Comparison of ENCODE assay signal across 1 cellular context in genomic region chr6:28940859-28941680, GRCh38.
TF ChIP-seq lines count a peak whose summit lies in the region.

No MANE protein-coding gene starts in this region.

TF ChIP-seq in HepG2, 621 proteins besides CTCF, POLR2A, EP300 and RAD21 (continued from another document and continues in another):
- TF ChIP-seq ZBTB40 (IDR thresholded peaks at IDR 0.05), result no peak
- TF ChIP-seq ZBTB40 (CRISPR knock-in tag; IDR thresholded peaks at IDR 0.05), result no peak; the same call in 1 of the 2 replicates
- TF ChIP-seq ZNF777 (CRISPR knock-in tag; IDR thresholded peaks at IDR 0.05), result no peak
- TF ChIP-seq ATF3 (CRISPR knock-in tag; IDR thresholded peaks at IDR 0.05), result no peak
- TF ChIP-seq ZNF672 (CRISPR knock-in tag; IDR thresholded peaks at IDR 0.05), result no peak
- TF ChIP-seq RBM22 (optimal IDR thresholded peaks at IDR 0.05; ENCODE audit: low read length), result peak; percentile 95
- 0 out of 2 replicates have a peak, but pooled peaks have one; percentile 39 for TF ChIP-seq HOMEZ (CRISPR knock-in tag; IDR thresholded peaks at IDR 0.05; ENCODE audit: low read depth)
- no peak for TF ChIP-seq POLR2G (IDR thresholded peaks at IDR 0.05; ENCODE audit: low read depth, low read length)
- no peak for TF ChIP-seq ZFP36 (IDR thresholded peaks at IDR 0.05; ENCODE audit: borderline replicate concordance, low read depth, low read length, partially characterized antibody)
- no peak for TF ChIP-seq ZFP90 (CRISPR knock-in tag; IDR thresholded peaks at IDR 0.05; ENCODE audit: borderline replicate concordance)
- TF ChIP-seq RFX3 (CRISPR knock-in tag; IDR thresholded peaks at IDR 0.05), result no peak
- peak; percentile 67; the same call in 1 of the 2 replicates for TF ChIP-seq ZNF232 (CRISPR knock-in tag; IDR thresholded peaks at IDR 0.05; ENCODE audit: borderline replicate concordance)
- TF ChIP-seq CEBPG (CRISPR knock-in tag; IDR thresholded peaks at IDR 0.05), result peak; percentile 35; the same call in 1 of the 2 replicates
- no peak for TF ChIP-seq GPBP1L1 (CRISPR knock-in tag; IDR thresholded peaks at IDR 0.05)
- no peak for TF ChIP-seq ZNF33B (CRISPR knock-in tag; IDR thresholded peaks at IDR 0.05)
- peak; percentile 44 for TF ChIP-seq MED1 (CRISPR knock-in tag; IDR thresholded peaks at IDR 0.05)
- TF ChIP-seq CBFB (CRISPR knock-in tag; IDR thresholded peaks at IDR 0.05), result no peak
- peak; percentile 55 for TF ChIP-seq RXRB (CRISPR knock-in tag; IDR thresholded peaks at IDR 0.05; ENCODE audit: borderline replicate concordance)
- no peak for TF ChIP-seq SATB2 (CRISPR knock-in tag; IDR thresholded peaks at IDR 0.05)
- TF ChIP-seq NFE2L2 (IDR thresholded peaks at IDR 0.05; ENCODE audit: low read length), result no peak
- TF ChIP-seq KLF13 (CRISPR knock-in tag; IDR thresholded peaks at IDR 0.05), result no peak
- no peak for TF ChIP-seq ZNF704 (CRISPR knock-in tag; IDR thresholded peaks at IDR 0.05; ENCODE audit: borderline replicate concordance)
- TF ChIP-seq ZNF383 (CRISPR knock-in tag; IDR thresholded peaks at IDR 0.05; ENCODE audit: borderline replicate concordance), result no peak
- TF ChIP-seq ZNF766 (CRISPR knock-in tag; IDR thresholded peaks at IDR 0.05; ENCODE audit: borderline replicate concordance), result no peak
- TF ChIP-seq TRIM24 (CRISPR knock-in tag; IDR thresholded peaks at IDR 0.05), result no peak
- no peak for TF ChIP-seq HNRNPK (IDR thresholded peaks at IDR 0.05; ENCODE audit: low read depth, low read length, poor library complexity, severe bottlenecking)
- TF ChIP-seq AKAP8 (CRISPR knock-in tag; IDR thresholded peaks at IDR 0.05), result 0 out of 2 replicates have a peak, but pooled peaks have one; percentile 32
- no peak for TF ChIP-seq FIP1L1 (IDR thresholded peaks at IDR 0.05; ENCODE audit: borderline replicate concordance, insufficient read depth, low read depth, low read length)
- TF ChIP-seq MAFF (IDR thresholded peaks at IDR 0.05; ENCODE audit: low read depth, low read length), result no peak
- no peak for TF ChIP-seq FOXK2 (IDR thresholded peaks at IDR 0.05)
- TF ChIP-seq NFAT5 (CRISPR knock-in tag; IDR thresholded peaks at IDR 0.05), result no peak
- TF ChIP-seq MED8 (CRISPR knock-in tag; IDR thresholded peaks at IDR 0.05; ENCODE audit: insufficient replicate concordance), result no peak
- TF ChIP-seq HDAC2 (CRISPR knock-in tag; IDR thresholded peaks at IDR 0.05), result 0 out of 2 replicates have a peak, but pooled peaks have one; percentile 15
- TF ChIP-seq ZNF660 (CRISPR knock-in tag; IDR thresholded peaks at IDR 0.05; ENCODE audit: borderline replicate concordance, low read depth), result no peak
- TF ChIP-seq ZNF746 (CRISPR knock-in tag; IDR thresholded peaks at IDR 0.05), result no peak
- 0 out of 2 replicates have a peak, but pooled peaks have one; percentile 83 for TF ChIP-seq RORA (CRISPR knock-in tag; IDR thresholded peaks at IDR 0.05)
- no peak for TF ChIP-seq NFKB2 (CRISPR knock-in tag; IDR thresholded peaks at IDR 0.05; ENCODE audit: borderline replicate concordance)
- TF ChIP-seq ATF7 (IDR thresholded peaks at IDR 0.05), result no peak
- TF ChIP-seq ATF7 (CRISPR knock-in tag; IDR thresholded peaks at IDR 0.05), result no peak
- no peak; the same call in 1 of the 2 replicates for TF ChIP-seq ZNF605 (CRISPR knock-in tag; IDR thresholded peaks at IDR 0.05)
- TF ChIP-seq RFX5 (IDR thresholded peaks at IDR 0.05; ENCODE audit: low read depth, low read length), result no peak
- no peak for TF ChIP-seq TIGD3 (CRISPR knock-in tag; IDR thresholded peaks at IDR 0.05; ENCODE audit: borderline replicate concordance)
- no peak for TF ChIP-seq NR3C1 (CRISPR knock-in tag; IDR thresholded peaks at IDR 0.05)
- TF ChIP-seq ADNP (CRISPR knock-in tag; IDR thresholded peaks at IDR 0.05), result no peak
- TF ChIP-seq ZSCAN20 (CRISPR knock-in tag; IDR thresholded peaks at IDR 0.05; ENCODE audit: borderline replicate concordance), result 0 out of 2 replicates have a peak, but pooled peaks have one; percentile 65
- no peak for TF ChIP-seq NCOA1 (CRISPR knock-in tag; IDR thresholded peaks at IDR 0.05)
- TF ChIP-seq REXO4 (CRISPR knock-in tag; IDR thresholded peaks at IDR 0.05; ENCODE audit: borderline replicate concordance), result no peak
- no peak for TF ChIP-seq ZNF441 (CRISPR knock-in tag; IDR thresholded peaks at IDR 0.05; ENCODE audit: borderline replicate concordance)
- TF ChIP-seq ZNF121 (CRISPR knock-in tag; IDR thresholded peaks at IDR 0.05), result no peak
